9 cellular contexts compared by ENCODE assay signal in the genomic region with DNA sequence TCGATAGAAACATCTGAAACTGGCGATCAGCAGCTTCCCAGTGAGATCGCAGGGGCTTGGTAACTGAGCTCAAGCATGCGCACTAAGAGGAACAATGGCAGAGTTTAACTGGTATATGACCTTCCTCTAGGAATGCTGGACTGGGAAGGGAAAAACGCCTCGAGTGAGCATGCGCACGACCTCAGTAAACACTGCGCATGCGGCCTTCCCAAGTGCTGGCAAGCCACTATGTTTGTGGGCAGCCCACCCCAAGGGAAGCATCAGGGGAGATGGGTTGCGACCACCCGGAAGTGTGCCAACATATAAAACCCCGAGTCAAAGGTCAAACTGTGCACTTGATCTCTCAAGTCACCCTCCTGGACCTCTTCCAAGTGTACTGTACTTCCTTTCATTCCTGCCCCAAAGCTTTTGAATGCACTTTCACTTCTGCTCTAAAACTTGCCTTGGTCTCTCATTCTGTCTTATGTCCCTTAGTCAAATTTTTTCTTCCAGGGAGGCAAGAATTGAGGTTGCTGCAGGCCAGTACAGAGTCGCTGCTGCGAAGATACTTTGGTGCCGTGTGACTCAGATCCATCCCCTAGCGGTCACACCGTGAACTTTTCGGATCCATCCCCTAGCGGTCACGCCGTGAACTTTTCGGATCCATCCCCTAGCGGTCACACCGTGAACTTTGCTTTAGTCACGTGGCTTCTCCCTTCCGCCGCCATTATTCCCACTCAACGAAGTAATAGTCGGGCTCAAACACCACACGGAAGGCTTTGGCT.
A peak's percentile ranks its signal among the peaks of the same experiment; 100 is the strongest.
DNase-seq lines count a peak whose midpoint lies in the region; ATAC-seq and TF ChIP-seq lines count a peak whose summit lies in the region.
"Had no signal": no experiment of that assay in that cellular context is flagged by ENCODE, and none has a peak within 500 bp of the region (broad histone marks: within the 10 kb centered on the region; RNA-seq: fewer than 3 reads in every experiment).

No MANE protein-coding gene starts in this region.

- ATAC-seq in GM18519 (IDR thresholded peaks at IDR 0.05; ENCODE audit: low FRiP score, unreplicated experiment) (no peak), GM19463 (IDR thresholded peaks at IDR 0.05; ENCODE audit: unreplicated experiment) (no peak), natural killer cell (no peak)

- H3K4me1 Mint-ChIP-seq in progenitor cell of endocrine pancreas (ENCODE audit: low read depth) = peaks cover 2% of the 10 kb centered on the region
- H3K4me1 Mint-ChIP-seq in natural killer cell = no peaks in the 10 kb centered on the region

- H3K9me3 ChIP-seq in left ventricle myocardium inferior (replicated peaks) = no peaks in the 10 kb centered on the region

- no peaks in the 10 kb centered on the region for H3K36me3 Mint-ChIP-seq in progenitor cell of endocrine pancreas (ENCODE audit: insufficient read depth)
- H3K36me3 Mint-ChIP-seq in natural killer cell = no peaks in the 10 kb centered on the region

- TF ChIP-seq CTCF in GM12872 (IDR thresholded peaks at IDR 0.05; ENCODE audit: insufficient read depth, low read depth, low read length) (0 out of 3 replicates have a peak, but pooled peaks have one; percentile 9), left ventricle myocardium inferior (IDR thresholded peaks at IDR 0.05; ENCODE audit: borderline replicate concordance) (peak; percentile 48), progenitor cell of endocrine pancreas (IDR thresholded peaks at IDR 0.05; ENCODE audit: unreplicated experiment) (peak; percentile 68), natural killer cell (IDR thresholded peaks at IDR 0.05) (no peak)

- DNase-seq in SHP77 treated with DMSO at 0.1 percent for 48 hours (lab: John Stamatoyannopoulos, UW) (peak; percentile 61), left ventricle myocardium inferior (no peak), progenitor cell of endocrine pancreas (ENCODE audit: low spot score, unreplicated experiment) (no peak), NCI-H2107 (lab: John Stamatoyannopoulos, UW) (no peak), natural killer cell (no peak)
- DNase-seq: nucleus accumbens had no signal

- intact Hi-C loops in left ventricle myocardium inferior (cut with micrococcal nuclease) = no loop called here
- intact Hi-C loops in natural killer cell (cut with micrococcal nuclease) = no loop called here

- H3K27ac Mint-ChIP-seq in progenitor cell of endocrine pancreas (no peak overlapping the region), natural killer cell (no peak overlapping the region)

- no peak overlapping the region for H3K4me3 ChIP-seq in left ventricle myocardium inferior

- H3K4me3 Mint-ChIP-seq in progenitor cell of endocrine pancreas (ENCODE audit: low read depth) (no peak overlapping the region), natural killer cell (no peak overlapping the region)

- H3K36me3 ChIP-seq in left ventricle myocardium inferior = no peaks in the 10 kb centered on the region

- H3K27me3 ChIP-seq in left ventricle myocardium inferior (ENCODE audit: low read depth) = no peaks in the 10 kb centered on the region

- peaks cover 56% of the 10 kb centered on the region for H3K4me1 ChIP-seq in left ventricle myocardium inferior

- H3K9me3 Mint-ChIP-seq in progenitor cell of endocrine pancreas (ENCODE audit: low read depth) = no peaks in the 10 kb centered on the region
- no peaks in the 10 kb centered on the region for H3K9me3 Mint-ChIP-seq in natural killer cell

- H3K27ac ChIP-seq in left ventricle myocardium inferior (replicated peaks) = peak overlapping the region; percentile 82

- H3K27me3 Mint-ChIP-seq in progenitor cell of endocrine pancreas = peaks cover 6% of the 10 kb centered on the region
- H3K27me3 Mint-ChIP-seq in natural killer cell (ENCODE audit: low read depth in 2 of 2) = peaks cover 13 to 18% of the 10 kb centered on the region in 2 donors
